ENCODE assay signal across 14 cellular contexts in genomic region chr4:174216935-174217272, GRCh38.
DNase-seq lines count a peak whose midpoint lies in the region; ATAC-seq and TF ChIP-seq lines count a peak whose summit lies in the region.
"Had no signal": no experiment of that assay in that cellular context is flagged by ENCODE, and none has a peak within 500 bp of the region (broad histone marks: within the 10 kb centered on the region; RNA-seq: fewer than 3 reads in every experiment).

No MANE protein-coding gene starts in this region.

- no peaks in the 10 kb centered on the region for H3K9me3 ChIP-seq in lower lobe of right lung
- H3K9me3 ChIP-seq in stomach: no peaks in the 10 kb centered on the region

- H3K4me3 ChIP-seq in coronary artery (peak overlapping the region; percentile 69), lower lobe of right lung (peak overlapping the region; percentile 41), stomach (peak overlapping the region; percentile 30 to 47 (median 31))

- H3K4me1 Mint-ChIP-seq in activated T-cell treated with anti-CD3 and anti-CD28 coated beads, Interleukin-2, amount 50 U/mL, for 72 hours (ENCODE audit: low read depth): peaks cover 45% of the 10 kb centered on the region
- H3K4me1 Mint-ChIP-seq in activated T-cell treated with anti-CD3 and anti-CD28 coated beads, Interleukin-2, amount 50 U/mL, for 24 hours (ENCODE audit: low read depth): peaks cover 46% of the 10 kb centered on the region

- TF ChIP-seq POLR2A in stomach (IDR thresholded peaks at IDR 0.05): no peak

- peaks cover 35% of the 10 kb centered on the region for H3K4me1 ChIP-seq in lower lobe of right lung
- H3K4me1 ChIP-seq in stomach: peaks cover 23 to 54% (median 39%) of the 10 kb centered on the region in 4 donors

- no peaks in the 10 kb centered on the region for H3K36me3 ChIP-seq in lower lobe of right lung
- no peaks in the 10 kb centered on the region for H3K36me3 ChIP-seq in stomach

- no peaks in the 10 kb centered on the region for H3K36me3 Mint-ChIP-seq in activated T-cell treated with anti-CD3 and anti-CD28 coated beads, Interleukin-2, amount 50 U/mL, for 72 hours (ENCODE audit: insufficient read depth in 2 of 2)
- H3K36me3 Mint-ChIP-seq in activated T-cell treated with anti-CD3 and anti-CD28 coated beads, Interleukin-2, amount 50 U/mL, for 24 hours (ENCODE audit: low read depth): no peaks in the 10 kb centered on the region

- 5 to 13% (median 9%) methylated on average over 13 of the region's 13 CpGs for WGBS in stomach, 5 donors

- intact Hi-C loops in lower lobe of right lung (cut with DNase I): no loop called here
- intact Hi-C loops in stomach (cut with DNase I; ENCODE audit: low total_unique reads): no loop called here

- TF ChIP-seq CTCF in coronary artery (IDR thresholded peaks at IDR 0.05): no peak
- no peak for TF ChIP-seq CTCF in lower lobe of right lung (IDR thresholded peaks at IDR 0.05)
- TF ChIP-seq CTCF in stomach (IDR thresholded peaks at IDR 0.05): no peak

- H3K27me3 Mint-ChIP-seq in activated T-cell treated with anti-CD3 and anti-CD28 coated beads, Interleukin-2, amount 50 U/mL, for 72 hours (ENCODE audit: low read depth): peaks cover 89% of the 10 kb centered on the region
- H3K27me3 Mint-ChIP-seq in activated T-cell treated with anti-CD3 and anti-CD28 coated beads, Interleukin-2, amount 50 U/mL, for 24 hours: peaks cover 88% of the 10 kb centered on the region

- no peak for DNase-seq in activated T-cell treated with anti-CD3 and anti-CD28 coated beads, Interleukin-2, amount 50 U/mL, for 72 hours
- no peak for DNase-seq in activated T-cell treated with anti-CD3 and anti-CD28 coated beads, Interleukin-2, amount 50 U/mL, for 24 hours
- no peak for DNase-seq in coronary artery (ENCODE audit: low spot score)
- DNase-seq in lower lobe of right lung: no peak
- no peak for DNase-seq in stomach
- no peak for DNase-seq in NK-92 treated with Interleukin-12 subunit alpha and Interleukin-12 subunit beta, amount 100 ng/mL, for 24 hours (lab: John Stamatoyannopoulos, UW)
- DNase-seq: 8988T; activated CD8-positive, alpha-beta T cell treated with anti-CD3 and anti-CD28 coated beads, Interleukin-2, amount 10 ng/mL, durations not matched to agents 7 days and 5 days; activated naive CD8-positive, alpha-beta T cell treated with anti-CD3 and anti-CD28 coated beads, Interleukin-2, amount 50 U/mL, for 24 hours; stimulated activated CD4-positive, alpha-beta T cell treated with anti-CD3 and anti-CD28 coated beads, Interleukin-4, amount 100 ng/mL, for 24 hours had no signal

- H3K9me3 Mint-ChIP-seq in activated T-cell treated with anti-CD3 and anti-CD28 coated beads, Interleukin-2, amount 50 U/mL, for 72 hours: no peaks in the 10 kb centered on the region
- H3K9me3 Mint-ChIP-seq in activated T-cell treated with anti-CD3 and anti-CD28 coated beads, Interleukin-2, amount 50 U/mL, for 24 hours: no peaks in the 10 kb centered on the region
- H3K9me3 Mint-ChIP-seq: activated naive CD8-positive, alpha-beta T cell treated with anti-CD3 and anti-CD28 coated beads, Interleukin-2, amount 50 U/mL, for 24 hours; neural crest cell had no signal

- no peak for TF ChIP-seq EP300 in stomach (IDR thresholded peaks at IDR 0.05)

- H3K27ac ChIP-seq in coronary artery (peak overlapping the region in 1 of 2 donors; percentile 61), lower lobe of right lung (no peak overlapping the region), stomach (peak overlapping the region in 1 of 5 donors; percentile 60)

- H3K27me3 ChIP-seq in lower lobe of right lung (ENCODE audit: low read depth) (peaks cover 86% of the 10 kb centered on the region), stomach (peaks cover 11 to 89% (median 72%) of the 10 kb centered on the region in 3 donors)

- peak in 1 of 2 donors; percentile 8 for ATAC-seq in activated T-cell treated with anti-CD3 and anti-CD28 coated beads, Interleukin-2, amount 50 U/mL, for 72 hours (replicated peaks in 1 of 2)
- no peak for ATAC-seq in lower lobe of right lung
- ATAC-seq in GM19463 (IDR thresholded peaks at IDR 0.05; ENCODE audit: unreplicated experiment): no peak
- no peak for ATAC-seq in GM18520 (IDR thresholded peaks at IDR 0.05; ENCODE audit: unreplicated experiment)
- ATAC-seq: activated CD8-positive, alpha-beta T cell treated with anti-CD3 and anti-CD28 coated beads, Interleukin-2, amount 10 ng/mL, durations not matched to agents 7 days and 5 days; activated naive CD8-positive, alpha-beta T cell treated with anti-CD3 and anti-CD28 coated beads, Interleukin-2, amount 50 U/mL, for 24 hours; HCT116 had no signal

- peak overlapping the region; percentile 57 to 77 for H3K4me3 Mint-ChIP-seq in activated T-cell treated with anti-CD3 and anti-CD28 coated beads, Interleukin-2, amount 50 U/mL, for 72 hours
- no peak overlapping the region for H3K4me3 Mint-ChIP-seq in activated T-cell treated with anti-CD3 and anti-CD28 coated beads, Interleukin-2, amount 50 U/mL, for 24 hours
- H3K4me3 Mint-ChIP-seq: activated naive CD8-positive, alpha-beta T cell treated with anti-CD3 and anti-CD28 coated beads, Interleukin-2, amount 50 U/mL, for 24 hours; neural crest cell had no signal

- H3K27ac Mint-ChIP-seq in activated T-cell treated with anti-CD3 and anti-CD28 coated beads, Interleukin-2, amount 50 U/mL, for 72 hours: no peak overlapping the region
- no peak overlapping the region for H3K27ac Mint-ChIP-seq in activated T-cell treated with anti-CD3 and anti-CD28 coated beads, Interleukin-2, amount 50 U/mL, for 24 hours
- H3K27ac Mint-ChIP-seq: activated CD8-positive, alpha-beta T cell treated with anti-CD3 and anti-CD28 coated beads, Interleukin-2, amount 10 ng/mL, durations not matched to agents 7 days and 5 days; activated naive CD8-positive, alpha-beta T cell treated with anti-CD3 and anti-CD28 coated beads, Interleukin-2, amount 50 U/mL, for 24 hours had no signal
